8 cellular contexts compared by ENCODE assay signal in genomic region chr12:79555006-79555925, GRCh38.
DNase-seq lines count a peak whose midpoint lies in the region; ATAC-seq, FAIRE-seq and TF ChIP-seq lines count a peak whose summit lies in the region.

No MANE protein-coding gene starts in this region.

- CTCF ChIA-PET in A549 (lab: Yijun Ruan, JAX) (interaction anchor here (0.6 to 1.8 kb wide), 5 partner anchors 133 to 632 kb away, joined by 3 to 9 read pairs (median 3); no protein-coding TSS in a partner anchor), H1 (lab: Charles Lee; ENCODE audit: partially characterized antibody) (interaction anchor here (0.6 to 1.1 kb wide), 5 partner anchors 9 to 661 kb away, joined by 3 read pairs; no protein-coding TSS in a partner anchor)

- H3K4me1 ChIP-seq in A549 (peaks cover 23% of the 10 kb centered on the region), H1 (replicated peaks in 1 of 4; ENCODE audit: control insufficient read depth in 3 of 4, insufficient read depth in 4 of 4, low read length in 3 of 4) (peaks cover 0 to 11% (median 4%) of the 10 kb centered on the region in 4 experiments; a peak in 4 of 7 replicates), neural progenitor cell (peaks cover 14% of the 10 kb centered on the region)

- ATAC-seq in A549 = peak; percentile 73 to 74; a peak in 4 of 6 replicates
- peak; percentile 70 for ATAC-seq in GM18858 (IDR thresholded peaks at IDR 0.05; ENCODE audit: unreplicated experiment)
- no peak for ATAC-seq in HG03439 (IDR thresholded peaks at IDR 0.05; ENCODE audit: unreplicated experiment)

- H3F3A ChIP-seq in neural progenitor cell (ENCODE audit: low read depth) = peaks cover 13% of the 10 kb centered on the region

- no peak overlapping the region for H3K56ac ChIP-seq in H1 (replicated peaks; ENCODE audit: insufficient read length, low read depth, low read length)

- H2AFZ ChIP-seq in H1 (ENCODE audit: low read length) = no peak overlapping the region
- H2AFZ ChIP-seq in neural progenitor cell (replicated peaks) = no peak overlapping the region

- no peaks in the 10 kb centered on the region for H3K79me1 ChIP-seq in H1 (ENCODE audit: low read depth, low read length)

- no peak overlapping the region for H4K5ac ChIP-seq in H1 (ENCODE audit: insufficient read length, low read depth, low read length)

- no peak overlapping the region for H2BK5ac ChIP-seq in H1 (ENCODE audit: low read depth, low read length)

- peaks cover 15% of the 10 kb centered on the region for H3K36me3 Mint-ChIP-seq in neural progenitor cell

- no peak overlapping the region for H2BK120ac ChIP-seq in H1 (replicated peaks; ENCODE audit: low read depth, low read length)

- H3K14ac ChIP-seq in H1 (ENCODE audit: insufficient read length) = no peak overlapping the region

- 75% methylated on average over 4 of the region's 4 CpGs for WGBS in A549 (ENCODE audit: missing lambda C conversion rate)
- 97% methylated on average over 4 of the region's 4 CpGs; no CpG with 5 or more reads in 1 of the 2 experiments for WGBS in H1 (ENCODE audit: extremely low coverage in 1 of 2, insufficient coverage in 1 of 2, insufficient read length in 1 of 2, insufficient replicate concordance in 2 of 2, low coverage in 1 of 2, low lambda C conversion rate in 2 of 2, missing lambda C conversion rate in 1 of 2), 2 experiments

- no peak overlapping the region for H2BK15ac ChIP-seq in H1 (ENCODE audit: low read length)

- no peaks in the 10 kb centered on the region for H3K27me3 ChIP-seq in H1 (replicated peaks in 1 of 4; ENCODE audit: control insufficient read depth in 3 of 4, extremely low read depth in 1 of 4, insufficient read depth in 3 of 4, low read length in 3 of 4)
- H3K27me3 ChIP-seq in neural progenitor cell = no peaks in the 10 kb centered on the region

- no peak overlapping the region for H4K8ac ChIP-seq in H1 (ENCODE audit: extremely low read depth, insufficient read depth, low read length)

- H3K18ac ChIP-seq in H1 (ENCODE audit: extremely low read depth, low read length) = no peak overlapping the region

- TF ChIP-seq POLR2A in A549 (IDR thresholded peaks at IDR 0.05; ENCODE audit: low read length) (no peak), H1 (IDR thresholded peaks at IDR 0.05; ENCODE audit: control extremely low read depth in 1 of 2, low read depth in 2 of 2, low read length in 2 of 2) (no peak)

- no peak overlapping the region for H3K27ac Mint-ChIP-seq in neural progenitor cell

- H3K36me3 ChIP-seq in H1 (ENCODE audit: control insufficient read depth in 2 of 4, insufficient read depth in 4 of 4, low read length in 3 of 4) (peaks cover 0 to 31% (median 14%) of the 10 kb centered on the region in 4 experiments; a peak in 3 of 8 replicates), neural progenitor cell (peaks cover 3% of the 10 kb centered on the region)

- H3K27me3 Mint-ChIP-seq in neural progenitor cell (ENCODE audit: insufficient read depth, low read depth) = no peaks in the 10 kb centered on the region

- no peaks in the 10 kb centered on the region for H3K23me2 ChIP-seq in H1 (ENCODE audit: low read depth, low read length)

- no peak overlapping the region for H2AK5ac ChIP-seq in H1 (ENCODE audit: low read depth, low read length)

- peak in 1 of 2 experiments; percentile 66 for DNase-seq in A549 (ENCODE audit: low read depth in 1 of 2, low spot score in 1 of 2)
- peak; percentile 51 for DNase-seq in NCI-H226
- no peak for DNase-seq in H1 (ENCODE audit: low read depth in 1 of 2, low spot score in 2 of 2)
- no peak for DNase-seq in neural progenitor cell (ENCODE audit: low spot score)
- DNase-seq in C1 segment of cervical spinal cord (lab: John Stamatoyannopoulos, UW) = no peak
- DNase-seq in LoVo (ENCODE audit: low spot score) = no peak

- H3K23ac ChIP-seq in H1 (ENCODE audit: insufficient read length) = no peak overlapping the region

- peaks cover 0 to 2% of the 10 kb centered on the region in 2 experiments; a peak in 1 of 4 replicates for H3K79me2 ChIP-seq in H1 (ENCODE audit: control insufficient read depth in 1 of 2, insufficient read depth in 2 of 2, low read length in 2 of 2)
- H3K79me2 ChIP-seq in neural progenitor cell (ENCODE audit: low read depth) = no peaks in the 10 kb centered on the region

- no peak overlapping the region for H3K4me2 ChIP-seq in A549
- H3K4me2 ChIP-seq in H1 (ENCODE audit: insufficient read depth in 1 of 2, low read depth in 2 of 2, low read length in 2 of 2) = no peak overlapping the region
- no peak overlapping the region for H3K4me2 ChIP-seq in neural progenitor cell

- H3K9me3 Mint-ChIP-seq in neural progenitor cell = peaks cover 3% of the 10 kb centered on the region

- peaks cover 27% of the 10 kb centered on the region for H3K9me3 ChIP-seq in A549
- H3K9me3 ChIP-seq in H1 (ENCODE audit: insufficient read depth in 2 of 2, low read depth in 1 of 2, low read length in 1 of 2) = peaks cover 2 to 9% of the 10 kb centered on the region in 2 experiments; a peak in 3 of 4 replicates
- no peaks in the 10 kb centered on the region for H3K9me3 ChIP-seq in neural progenitor cell (ENCODE audit: low read depth)

- no peak overlapping the region for H2BK20ac ChIP-seq in H1 (ENCODE audit: low read length)

- FAIRE-seq in A549 (lab: Jason Lieb, UNC) (peak; percentile 79), H1 (lab: Jason Lieb, UNC) (peak; percentile 7)

- H3K4me1 Mint-ChIP-seq in neural progenitor cell = peaks cover 6% of the 10 kb centered on the region

- no peak overlapping the region for H3K4ac ChIP-seq in H1 (replicated peaks; ENCODE audit: insufficient read length, low read depth, low read length)

- no peak overlapping the region for H3K4me3 Mint-ChIP-seq in neural progenitor cell

- no peak overlapping the region for H4K91ac ChIP-seq in H1 (replicated peaks; ENCODE audit: insufficient read length, low read length)

- H3K4me3 ChIP-seq in A549 (no peak overlapping the region), H1 (ENCODE audit: extremely low read depth in 1 of 4, insufficient read depth in 2 of 4, low read depth in 3 of 4, low read length in 4 of 4) (no peak overlapping the region), neural progenitor cell (no peak overlapping the region)

- peak; percentile 81 to 83 for TF ChIP-seq RAD21 in A549 (conservative IDR thresholded peaks at IDR 0.05 in 1 of 2, IDR thresholded peaks at IDR 0.05 in 1 of 2)
- peak; percentile 68 to 76 for TF ChIP-seq RAD21 in H1 (IDR thresholded peaks at IDR 0.05 in 1 of 2, conservative IDR thresholded peaks at IDR 0.05 in 1 of 2; ENCODE audit: low read depth in 2 of 2, low read length in 2 of 2)

- TF ChIP-seq CTCF in A549 (IDR thresholded peaks at IDR 0.05) (peak; percentile 69), H1 (IDR thresholded peaks at IDR 0.05; ENCODE audit: control extremely low read depth in 1 of 3, insufficient read depth in 1 of 3, low read depth in 1 of 3, low read length in 3 of 3) (peak in 2 of 3 experiments; percentile 40 to 41; a peak in 2 of 4 replicates), neural progenitor cell (IDR thresholded peaks at IDR 0.05) (peak; percentile 58)

- H2BK12ac ChIP-seq in H1 (ENCODE audit: low read depth, low read length) = no peak overlapping the region

- TF ChIP-seq EP300 in A549 (IDR thresholded peaks at IDR 0.05) (no peak), H1 (IDR thresholded peaks at IDR 0.05; ENCODE audit: borderline replicate concordance in 1 of 2, low read depth in 2 of 2, low read length in 2 of 2) (no peak)

- no peak overlapping the region for H3K9ac ChIP-seq in H1 (replicated peaks in 1 of 4; ENCODE audit: extremely low read depth in 1 of 4, low read depth in 3 of 4, low read length in 3 of 4)
- no peak overlapping the region for H3K9ac ChIP-seq in neural progenitor cell

- H4K20me1 ChIP-seq in H1 (replicated peaks in 1 of 2; ENCODE audit: control insufficient read depth in 1 of 2, insufficient read depth in 2 of 2, low read length in 2 of 2) (no peaks in the 10 kb centered on the region), neural progenitor cell (ENCODE audit: low read depth) (no peaks in the 10 kb centered on the region)

- H3K27ac ChIP-seq in A549 (0 out of 6 replicates have a peak overlapping the region, but pooled peaks of 1 of the 2 experiments have one; percentile 8), H1 (ENCODE audit: low read depth, low read length) (no peak overlapping the region), neural progenitor cell (no peak overlapping the region)

- POLR2A ChIA-PET in A549 (lab: Yijun Ruan, JAX) = no interaction called here
- POLR2A ChIA-PET in H1 (lab: Charles Lee; ENCODE audit: partially characterized antibody) = interaction anchor here (1.6 kb wide), 1 partner anchor 147 kb away, joined by 3 read pairs; no protein-coding TSS in a partner anchor

TF ChIP-seq in A549, 52 proteins besides CTCF, POLR2A, EP300 and RAD21 (continues in another document):
- TF ChIP-seq JUNB (IDR thresholded peaks at IDR 0.05) (no peak), CEBPB (IDR thresholded peaks at IDR 0.05) (0 out of 4 replicates have a peak, but pooled peaks of 1 of the 2 experiments have one; percentile 28), TP53 (CRISPR knock-in tag; IDR thresholded peaks at IDR 0.05) (no peak), EHF (CRISPR knock-in tag; IDR thresholded peaks at IDR 0.05) (no peak), CHD4 (IDR thresholded peaks at IDR 0.05; ENCODE audit: borderline replicate concordance) (no peak), FOSL2 (IDR thresholded peaks at IDR 0.05) (no peak), FOSL2 (CRISPR knock-in tag; IDR thresholded peaks at IDR 0.05) (no peak), E2F6 (IDR thresholded peaks at IDR 0.05; ENCODE audit: borderline replicate concordance, low read depth) (no peak)

TF ChIP-seq in H1, 55 proteins besides CTCF, POLR2A, EP300 and RAD21 (continues in another document):
- TF ChIP-seq SIRT6 (IDR thresholded peaks at IDR 0.05; ENCODE audit: low read length) = no peak
- no peak for TF ChIP-seq SP2 (IDR thresholded peaks at IDR 0.05; ENCODE audit: low read length)
- TF ChIP-seq CREB1 (IDR thresholded peaks at IDR 0.05) = no peak
- TF ChIP-seq BRCA1 (IDR thresholded peaks at IDR 0.05; ENCODE audit: low read depth, low read length) = no peak
- no peak for TF ChIP-seq MAFK (IDR thresholded peaks at IDR 0.05; ENCODE audit: low read depth, low read length)
- TF ChIP-seq TCF12 (IDR thresholded peaks at IDR 0.05; ENCODE audit: low read depth, low read length) = no peak
- TF ChIP-seq HDAC2 (IDR thresholded peaks at IDR 0.05; ENCODE audit: borderline replicate concordance in 1 of 2, low read depth in 2 of 2, low read length in 2 of 2) = no peak
- no peak for TF ChIP-seq USF2 (IDR thresholded peaks at IDR 0.05; ENCODE audit: low read length)
- TF ChIP-seq YY1 (IDR thresholded peaks at IDR 0.05; ENCODE audit: low read depth, low read length) = no peak
- TF ChIP-seq SP4 (IDR thresholded peaks at IDR 0.05; ENCODE audit: low read length) = no peak
- no peak for TF ChIP-seq RNF2 (IDR thresholded peaks at IDR 0.05; ENCODE audit: borderline replicate concordance, low read depth, low read length, missing control alignments, poor library complexity, severe bottlenecking)

Comparison
In these comparisons a context has a peak if more than half of its experiments do, and no peak if none do; other contexts are left out.
1. Of the 18 proteins assayed by ChIP-seq in both H1 and A549: peak only in H1: none; only in A549: none; in both: CTCF and RAD21; in neither: 15; mixed calls (peak in some experiments, not most) for 1.